In the genomic region with DNA sequence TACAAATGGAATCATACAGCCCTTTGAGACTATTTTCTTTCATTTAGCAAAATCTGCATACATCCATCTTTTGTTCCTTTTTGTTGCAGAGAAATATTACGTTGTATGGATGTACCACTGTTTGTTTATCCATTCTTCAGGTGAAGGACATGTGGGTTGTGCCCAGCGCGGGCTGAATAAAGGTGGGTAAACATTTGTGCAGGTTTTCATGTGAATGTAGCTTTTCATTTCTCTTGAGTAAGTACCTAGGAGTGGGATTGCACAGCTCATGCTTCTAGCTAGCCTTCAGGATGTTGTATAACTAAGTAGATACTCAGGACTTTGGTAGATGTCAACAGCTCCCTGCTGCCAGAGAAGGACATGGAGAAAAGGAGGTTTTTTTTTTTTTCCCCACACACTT, we compare ENCODE assay signal across 15 cellular contexts.
"Had no signal": no experiment of that assay in that cellular context is flagged by ENCODE, and none has a peak within 500 bp of the region (broad histone marks: within the 10 kb centered on the region; RNA-seq: fewer than 3 reads in every experiment).

No MANE protein-coding gene starts in this region.

- H3K4me3 ChIP-seq: dorsolateral prefrontal cortex, heart left ventricle, prostate gland, spleen, thoracic aorta, transverse colon had no signal

- H3K27me3 ChIP-seq: dorsolateral prefrontal cortex, heart left ventricle, transverse colon had no signal

- H3K36me3 ChIP-seq: heart left ventricle, prostate gland, spleen, thoracic aorta, transverse colon had no signal

- H3K27ac ChIP-seq: dorsolateral prefrontal cortex, heart left ventricle, parathyroid adenoma, prostate gland, spleen, thoracic aorta, transverse colon had no signal

- H3K9me3 ChIP-seq: prostate gland, thoracic aorta, transverse colon had no signal

- DNase-seq: cortex of kidney; dorsolateral prefrontal cortex; effector CD8-positive, alpha-beta T cell; heart left ventricle; hippocampal formation; naive thymus-derived CD4-positive, alpha-beta T cell; nephron progenitor cell; spleen; stimulated activated CD4-positive, alpha-beta T cell treated with anti-CD3 and anti-CD28 coated beads, Interleukin-15, amount 100 ng/mL, for 24 hours; stimulated activated CD4-positive, alpha-beta T cell treated with anti-CD3 and anti-CD28 coated beads, Interleukin-1b, Interleukin-23, amount 100 ng/mL, for 48 hours; stimulated activated CD4-positive, alpha-beta T cell treated with anti-CD3 and anti-CD28 coated beads, Interleukin-4, amount 100 ng/mL, for 24 hours; transverse colon had no signal
